ENCODE assay signal across 1 cellular context in genomic region chr20:23133560-23133998, GRCh38.
TF ChIP-seq lines count a peak whose summit lies in the region.

No MANE protein-coding gene starts in this region.

TF ChIP-seq in K562, 482 proteins besides CTCF, POLR2A, EP300 and RAD21 (continues in another document):
- TF ChIP-seq SMARCE1 (IDR thresholded peaks at IDR 0.05) (peak; percentile 23; the same call in 1 of the 2 replicates), MGA (IDR thresholded peaks at IDR 0.05) (peak; percentile 57), ZBTB1 (CRISPR knock-in tag; IDR thresholded peaks at IDR 0.05; ENCODE audit: borderline replicate concordance, low read depth) (no peak), RUNX1 (IDR thresholded peaks at IDR 0.05; ENCODE audit: low read depth) (0 out of 2 replicates have a peak, but pooled peaks have one; percentile 73), ZNF764 (CRISPR knock-in tag; IDR thresholded peaks at IDR 0.05; ENCODE audit: low read depth) (no peak), LARP7 (IDR thresholded peaks at IDR 0.05) (no peak), ZNF124 (CRISPR knock-in tag; IDR thresholded peaks at IDR 0.05) (no peak), STAT5A (IDR thresholded peaks at IDR 0.05; ENCODE audit: borderline replicate concordance, low read length) (peak; percentile 46; the same call in 1 of the 2 replicates), TEAD1 (CRISPR knock-in tag; IDR thresholded peaks at IDR 0.05) (0 out of 4 replicates have a peak, but pooled peaks of 1 of the 2 experiments have one; percentile 5), ZNF232 (CRISPR knock-in tag; IDR thresholded peaks at IDR 0.05) (no peak), GABPA (tag; conservative IDR thresholded peaks at IDR 0.05; ENCODE audit: low read depth) (no peak), NR2C2 (CRISPR knock-in tag; IDR thresholded peaks at IDR 0.05) (no peak), NR2C2 (tag; IDR thresholded peaks at IDR 0.05) (no peak), RREB1 (CRISPR knock-in tag; IDR thresholded peaks at IDR 0.05) (no peak), NFRKB (IDR thresholded peaks at IDR 0.05; ENCODE audit: low read depth) (no peak), GTF2A2 (tag; IDR thresholded peaks at IDR 0.05) (no peak), NR3C1 (CRISPR knock-in tag; IDR thresholded peaks at IDR 0.05) (no peak), ZHX1 (conservative IDR thresholded peaks at IDR 0.05; ENCODE audit: low read length) (no peak), GTF2F1 (IDR thresholded peaks at IDR 0.05; ENCODE audit: low read depth, low read length) (no peak), ZNF431 (CRISPR knock-in tag; IDR thresholded peaks at IDR 0.05) (0 out of 2 replicates have a peak, but pooled peaks have one; percentile 42), POLR2B (IDR thresholded peaks at IDR 0.05; ENCODE audit: low read depth, partially characterized antibody) (no peak), CBX5 (IDR thresholded peaks at IDR 0.05; ENCODE audit: borderline replicate concordance, low read depth) (no peak), SRSF1 (IDR thresholded peaks at IDR 0.05; ENCODE audit: low read depth, low read length) (no peak), RAD51 (IDR thresholded peaks at IDR 0.05; ENCODE audit: borderline replicate concordance, low read depth) (no peak), NCOR1 (IDR thresholded peaks at IDR 0.05) (peak; percentile 56), ZNF766 (CRISPR knock-in tag; conservative IDR thresholded peaks at IDR 0.05) (no peak), TEAD4 (IDR thresholded peaks at IDR 0.05; ENCODE audit: low read length) (peak; percentile 78), TEAD4 (CRISPR knock-in tag; IDR thresholded peaks at IDR 0.05; ENCODE audit: borderline replicate concordance) (no peak), ZKSCAN1 (IDR thresholded peaks at IDR 0.05; ENCODE audit: low read depth, low read length) (peak; percentile 46; the same call in 1 of the 2 replicates), ZNF589 (CRISPR knock-in tag; IDR thresholded peaks at IDR 0.05; ENCODE audit: low read depth) (peak; percentile 70), CREBBP (IDR thresholded peaks at IDR 0.05; ENCODE audit: low read depth, low read length) (no peak)
- TF ChIP-seq, protein P1, sequence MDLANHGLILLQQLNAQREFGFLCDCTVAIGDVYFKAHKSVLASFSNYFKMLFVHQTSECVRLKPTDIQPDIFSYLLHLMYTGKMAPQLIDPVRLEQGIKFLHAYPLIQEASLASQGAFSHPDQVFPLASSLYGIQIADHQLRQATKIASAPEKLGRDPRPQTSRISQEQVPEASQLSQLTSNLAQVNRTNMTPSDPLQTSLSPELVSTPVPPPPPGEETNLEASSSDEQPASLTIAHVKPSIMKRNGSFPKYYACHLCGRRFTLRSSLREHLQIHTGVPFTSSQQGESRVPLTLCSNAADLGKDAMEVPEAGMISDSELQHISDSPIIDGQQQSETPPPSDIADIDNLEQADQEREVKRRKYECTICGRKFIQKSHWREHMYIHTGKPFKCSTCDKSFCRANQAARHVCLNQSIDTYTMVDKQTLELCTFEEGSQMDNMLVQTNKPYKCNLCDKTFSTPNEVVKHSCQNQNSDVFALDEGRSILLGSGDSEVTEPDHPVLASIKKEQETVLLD (IDR thresholded peaks at IDR 0.05): peak; percentile 42; the same call in 1 of the 2 replicates
- TF ChIP-seq, protein P2, sequence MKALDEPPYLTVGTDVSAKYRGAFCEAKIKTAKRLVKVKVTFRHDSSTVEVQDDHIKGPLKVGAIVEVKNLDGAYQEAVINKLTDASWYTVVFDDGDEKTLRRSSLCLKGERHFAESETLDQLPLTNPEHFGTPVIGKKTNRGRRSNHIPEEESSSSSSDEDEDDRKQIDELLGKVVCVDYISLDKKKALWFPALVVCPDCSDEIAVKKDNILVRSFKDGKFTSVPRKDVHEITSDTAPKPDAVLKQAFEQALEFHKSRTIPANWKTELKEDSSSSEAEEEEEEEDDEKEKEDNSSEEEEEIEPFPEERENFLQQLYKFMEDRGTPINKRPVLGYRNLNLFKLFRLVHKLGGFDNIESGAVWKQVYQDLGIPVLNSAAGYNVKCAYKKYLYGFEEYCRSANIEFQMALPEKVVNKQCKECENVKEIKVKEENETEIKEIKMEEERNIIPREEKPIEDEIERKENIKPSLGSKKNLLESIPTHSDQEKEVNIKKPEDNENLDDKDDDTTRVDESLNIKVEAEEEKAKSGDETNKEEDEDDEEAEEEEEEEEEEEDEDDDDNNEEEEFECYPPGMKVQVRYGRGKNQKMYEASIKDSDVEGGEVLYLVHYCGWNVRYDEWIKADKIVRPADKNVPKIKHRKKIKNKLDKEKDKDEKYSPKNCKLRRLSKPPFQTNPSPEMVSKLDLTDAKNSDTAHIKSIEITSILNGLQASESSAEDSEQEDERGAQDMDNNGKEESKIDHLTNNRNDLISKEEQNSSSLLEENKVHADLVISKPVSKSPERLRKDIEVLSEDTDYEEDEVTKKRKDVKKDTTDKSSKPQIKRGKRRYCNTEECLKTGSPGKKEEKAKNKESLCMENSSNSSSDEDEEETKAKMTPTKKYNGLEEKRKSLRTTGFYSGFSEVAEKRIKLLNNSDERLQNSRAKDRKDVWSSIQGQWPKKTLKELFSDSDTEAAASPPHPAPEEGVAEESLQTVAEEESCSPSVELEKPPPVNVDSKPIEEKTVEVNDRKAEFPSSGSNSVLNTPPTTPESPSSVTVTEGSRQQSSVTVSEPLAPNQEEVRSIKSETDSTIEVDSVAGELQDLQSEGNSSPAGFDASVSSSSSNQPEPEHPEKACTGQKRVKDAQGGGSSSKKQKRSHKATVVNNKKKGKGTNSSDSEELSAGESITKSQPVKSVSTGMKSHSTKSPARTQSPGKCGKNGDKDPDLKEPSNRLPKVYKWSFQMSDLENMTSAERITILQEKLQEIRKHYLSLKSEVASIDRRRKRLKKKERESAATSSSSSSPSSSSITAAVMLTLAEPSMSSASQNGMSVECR (CRISPR knock-in tag; IDR thresholded peaks at IDR 0.05): no peak
